2 cellular contexts compared by ENCODE assay signal in genomic region chr3:23877324-23877980, GRCh38.
TF ChIP-seq lines count a peak whose summit lies in the region.

No MANE protein-coding gene starts in this region.

TF ChIP-seq in HEK293, 187 proteins besides CTCF, POLR2A, EP300 and RAD21 (continued from another document and continues in another):
- peak; percentile 28; the same call in 1 of the 2 replicates for TF ChIP-seq PATZ1 (tag by site-specific recombination; IDR thresholded peaks at IDR 0.05)
- TF ChIP-seq KLF1 (tag by site-specific recombination; IDR thresholded peaks at IDR 0.05) = 0 out of 2 replicates have a peak, but pooled peaks have one; percentile 10
- TF ChIP-seq FEZF1 (tag by site-specific recombination; IDR thresholded peaks at IDR 0.05) = no peak
- peak; percentile 55 for TF ChIP-seq PRDM10 (tag by site-specific recombination; IDR thresholded peaks at IDR 0.05)
- no peak for TF ChIP-seq ZNF132 (tag by site-specific recombination; IDR thresholded peaks at IDR 0.05; ENCODE audit: borderline replicate concordance)
- peak; percentile 59 for TF ChIP-seq ZNF341 (tag by site-specific recombination; IDR thresholded peaks at IDR 0.05; ENCODE audit: low read depth)
- TF ChIP-seq ZNF148 (tag by site-specific recombination; IDR thresholded peaks at IDR 0.05; ENCODE audit: borderline replicate concordance) = no peak
- peak; percentile 83 for TF ChIP-seq EGR2 (tag by site-specific recombination; IDR thresholded peaks at IDR 0.05; ENCODE audit: low read depth)
- no peak for TF ChIP-seq ZNF513 (tag by site-specific recombination; IDR thresholded peaks at IDR 0.05)
- no peak for TF ChIP-seq ZNF23 (tag by site-specific recombination; IDR thresholded peaks at IDR 0.05; ENCODE audit: borderline replicate concordance)
- TF ChIP-seq OSR2 (tag by site-specific recombination; IDR thresholded peaks at IDR 0.05) = peak; percentile 45; the same call in 1 of the 2 replicates
- no peak for TF ChIP-seq ZNF639 (tag by site-specific recombination; IDR thresholded peaks at IDR 0.05)
- TF ChIP-seq ZNF830 (tag by site-specific recombination; IDR thresholded peaks at IDR 0.05; ENCODE audit: low read depth) = no peak

TF ChIP-seq in WTC11, 78 proteins besides CTCF, POLR2A, EP300 and RAD21 (continued from another document):
- TF ChIP-seq ZNF512 (CRISPR knock-in tag; IDR thresholded peaks at IDR 0.05; ENCODE audit: borderline replicate concordance) (no peak), ATF3 (CRISPR knock-in tag; conservative IDR thresholded peaks at IDR 0.05) (no peak), NFYB (CRISPR knock-in tag; conservative IDR thresholded peaks at IDR 0.05; ENCODE audit: low read depth) (no peak), ZNF219 (CRISPR knock-in tag; IDR thresholded peaks at IDR 0.05; ENCODE audit: borderline replicate concordance) (no peak)
